ENCODE assay signal across 8 cellular contexts in the genomic region with DNA sequence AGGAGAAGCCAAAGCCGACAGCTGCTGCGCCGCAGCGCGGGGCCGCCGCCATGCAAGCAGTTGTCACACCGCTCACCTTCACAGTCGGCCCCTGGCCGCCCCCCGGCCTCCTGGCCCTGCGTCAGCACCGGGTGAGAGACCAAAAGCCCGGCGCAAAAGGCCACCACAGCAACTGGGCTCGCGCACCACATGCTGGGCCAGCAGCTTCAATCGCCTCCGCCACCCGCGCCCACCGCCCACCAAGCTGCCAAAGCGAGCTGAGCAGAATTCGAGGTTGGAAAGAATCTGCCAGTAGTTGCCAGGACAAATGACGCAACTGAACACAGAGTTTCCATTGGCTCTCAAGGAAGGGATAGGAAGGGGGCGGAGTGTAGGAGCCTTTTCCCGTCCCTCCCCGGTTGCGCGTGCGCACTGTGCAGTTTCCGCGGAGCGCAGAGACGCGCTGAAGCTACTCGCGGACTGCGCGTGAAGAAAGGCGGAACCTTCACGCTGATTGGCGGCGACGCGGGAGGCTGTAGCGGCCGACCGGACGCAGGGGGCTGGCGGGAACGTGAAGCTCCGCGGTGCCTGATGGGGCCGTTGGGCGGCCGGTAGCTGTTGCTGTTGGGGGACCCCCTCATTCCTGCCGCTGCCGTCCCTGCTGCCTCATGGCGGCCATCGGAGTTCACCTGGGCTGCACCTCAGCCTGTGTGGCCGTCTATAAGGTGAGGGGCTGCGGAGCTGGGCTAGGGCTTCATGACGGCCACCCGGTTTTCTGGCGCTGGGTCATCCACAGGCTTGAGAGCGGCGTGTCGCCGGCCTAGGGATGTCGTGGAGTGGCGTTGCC. TPM values are rescaled to one million over a fixed set of nuclear protein-coding genes. Genes with fewer than 3 reads are reported as not detected.
DNase-seq lines count a peak whose midpoint lies in the region; ATAC-seq and TF ChIP-seq lines count a peak whose summit lies in the region.

A gene (minus strand): TSS at position 282 of the 826 bp plus-strand sequence. CDS start 91 bp downstream, at position 191.
A gene with protein sequence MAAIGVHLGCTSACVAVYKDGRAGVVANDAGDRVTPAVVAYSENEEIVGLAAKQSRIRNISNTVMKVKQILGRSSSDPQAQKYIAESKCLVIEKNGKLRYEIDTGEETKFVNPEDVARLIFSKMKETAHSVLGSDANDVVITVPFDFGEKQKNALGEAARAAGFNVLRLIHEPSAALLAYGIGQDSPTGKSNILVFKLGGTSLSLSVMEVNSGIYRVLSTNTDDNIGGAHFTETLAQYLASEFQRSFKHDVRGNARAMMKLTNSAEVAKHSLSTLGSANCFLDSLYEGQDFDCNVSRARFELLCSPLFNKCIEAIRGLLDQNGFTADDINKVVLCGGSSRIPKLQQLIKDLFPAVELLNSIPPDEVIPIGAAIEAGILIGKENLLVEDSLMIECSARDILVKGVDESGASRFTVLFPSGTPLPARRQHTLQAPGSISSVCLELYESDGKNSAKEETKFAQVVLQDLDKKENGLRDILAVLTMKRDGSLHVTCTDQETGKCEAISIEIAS (plus strand): TSS at position 551 of the 826 bp plus-strand sequence. CDS start 97 bp downstream, at position 648.
A gene with protein sequence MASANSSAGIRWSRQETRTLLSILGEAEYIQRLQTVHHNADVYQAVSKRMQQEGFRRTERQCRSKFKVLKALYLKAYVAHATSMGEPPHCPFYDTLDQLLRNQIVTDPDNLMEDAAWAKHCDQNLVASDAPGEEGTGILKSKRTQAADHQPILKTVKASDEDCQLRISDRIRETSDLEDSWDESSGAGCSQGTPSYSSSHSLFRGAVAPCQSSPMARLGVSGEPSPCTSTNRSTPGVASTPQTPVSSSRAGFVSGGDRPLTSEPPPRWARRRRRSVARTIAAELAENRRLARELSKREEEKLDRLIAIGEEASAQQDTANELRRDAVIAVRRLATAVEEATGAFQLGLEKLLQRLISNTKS (plus strand): TSS at position 551 of the 826 bp plus-strand sequence. CDS start 3,979 bp downstream, outside the sequence.

- peak; percentile 98 for ATAC-seq in GM19324 (IDR thresholded peaks at IDR 0.05; ENCODE audit: low FRiP score, unreplicated experiment)
- peak; percentile 84 for ATAC-seq in HG03469 (IDR thresholded peaks at IDR 0.05; ENCODE audit: unreplicated experiment)

- H3K4me1 Mint-ChIP-seq in activated CD4-positive, alpha-beta T cell treated with anti-CD3 and anti-CD28 coated beads, Interleukin-2, amount 10 ng/mL, durations not matched to agents 24 days and 14 days = peaks cover 18% of the 10 kb centered on the region

- intact Hi-C loops in activated CD4-positive, alpha-beta T cell treated with anti-CD3 and anti-CD28 coated beads, Interleukin-2, amount 10 ng/mL, durations not matched to agents 24 days and 14 days (cut with micrococcal nuclease) = loop anchor here (1.0 to 5.0 kb wide), 8 partner anchors 40 to 339 kb away; a partner anchor contains a TSS
- intact Hi-C loops in colonic mucosa (cut with DNase I) = no loop called here

- TF ChIP-seq CTCF in BJ (IDR thresholded peaks at IDR 0.05; ENCODE audit: insufficient read depth, low read depth, low read length) (no peak; the same call in 1 of the 2 replicates), colonic mucosa (IDR thresholded peaks at IDR 0.05) (no peak)

- H3K27ac ChIP-seq in colonic mucosa = peak within 1 kb of the TSS; percentile 87

- H3K27ac Mint-ChIP-seq in activated CD4-positive, alpha-beta T cell treated with anti-CD3 and anti-CD28 coated beads, Interleukin-2, amount 10 ng/mL, durations not matched to agents 24 days and 14 days = peak within 1 kb of the TSS; percentile 96

- H3K4me3 ChIP-seq in BJ (ENCODE audit: low read depth, low read length) (peak within 1 kb of the TSS; percentile 84), colonic mucosa (peak within 1 kb of the TSS; percentile 91)

- CTCF ChIA-PET in BJ (lab: Yijun Ruan, JAX) = interaction anchor here (1.0 to 1.7 kb wide), 5 partner anchors 11 to 339 kb away, joined by 3 to 13 read pairs (median 4); no protein-coding TSS in a partner anchor

- H3K27me3 Mint-ChIP-seq in activated CD4-positive, alpha-beta T cell treated with anti-CD3 and anti-CD28 coated beads, Interleukin-2, amount 10 ng/mL, durations not matched to agents 24 days and 14 days = no peaks in the 10 kb centered on the region

- no peaks in the 10 kb centered on the region for H3K9me3 ChIP-seq in colonic mucosa

- H3K4me1 ChIP-seq in colonic mucosa = no peaks in the 10 kb centered on the region

- peak within 1 kb of the TSS; percentile 92 for H3K4me3 Mint-ChIP-seq in activated CD4-positive, alpha-beta T cell treated with anti-CD3 and anti-CD28 coated beads, Interleukin-2, amount 10 ng/mL, durations not matched to agents 24 days and 14 days

- peak within 1 kb of the TSS; percentile 85 to 98 for H3K9ac ChIP-seq in colonic mucosa (ENCODE audit: low read depth in 2 of 2, low read length in 2 of 2)

- peaks cover 36% of the 10 kb centered on the region for H3K36me3 Mint-ChIP-seq in activated CD4-positive, alpha-beta T cell treated with anti-CD3 and anti-CD28 coated beads, Interleukin-2, amount 10 ng/mL, durations not matched to agents 24 days and 14 days (ENCODE audit: low read depth)

- no peaks in the 10 kb centered on the region for H3K27me3 ChIP-seq in BJ (ENCODE audit: control insufficient read depth, insufficient read depth, low read length)
- H3K27me3 ChIP-seq in colonic mucosa = no peaks in the 10 kb centered on the region

- POLR2A ChIA-PET in BJ (lab: Charles Lee) = interaction anchor here (0.6 kb wide), 1 partner anchor 80 kb away, joined by 3 read pairs; no protein-coding TSS in a partner anchor

- no peaks in the 10 kb centered on the region for H3K9me3 Mint-ChIP-seq in activated CD4-positive, alpha-beta T cell treated with anti-CD3 and anti-CD28 coated beads, Interleukin-2, amount 10 ng/mL, durations not matched to agents 24 days and 14 days

- DNase-seq in BJ (ENCODE audit: low read depth) = peak; percentile 96
- DNase-seq in NCI-H526 treated with DMSO at 0.1 percent for 48 hours (lab: John Stamatoyannopoulos, UW) = peak; percentile 87
- peak; percentile 100 for DNase-seq in activated CD4-positive, alpha-beta T cell treated with anti-CD3 and anti-CD28 coated beads, Interleukin-2, amount 10 ng/mL, durations not matched to agents 24 days and 14 days
- peak; percentile 100 for DNase-seq in colonic mucosa
- DNase-seq in kidney tubule cell (ENCODE audit: low spot score) = peak; percentile 100
- peak; percentile 97 to 98 (median 98) for DNase-seq in stimulated activated CD4-positive, alpha-beta T cell treated with anti-CD3 and anti-CD28 coated beads, Interleukin-1b, Interleukin-23, amount 100 ng/mL, for 24 hours (ENCODE audit: low read depth in 4 of 4, low spot score in 1 of 4)

- peaks cover 4% of the 10 kb centered on the region for H3K36me3 ChIP-seq in BJ (ENCODE audit: control insufficient read depth, insufficient read depth, low read length)
- H3K36me3 ChIP-seq in colonic mucosa = peaks cover 5% of the 10 kb centered on the region

RNA-seq across cellular contexts. Expression of the first gene that starts in this region (rescaled TPM):
- polyA plus RNA-seq in BJ (2011; rRNA removed) = 1.0 and 1.1 TPM in 2 replicates
- 1.00 TPM in 1 of 2 replicates, not detected in the other for polyA minus RNA-seq in BJ (2011; rRNA and poly(A)+ RNA removed)
- total RNA-seq in activated CD4-positive, alpha-beta T cell treated with anti-CD3 and anti-CD28 coated beads, Interleukin-2, amount 10 ng/mL, durations not matched to agents 24 days and 14 days = 0.62 and 0.70 TPM in 2 replicates
- 1 to 10 TPM in 1 of 2 donors, under 1 TPM in 1; 0.82 to 1.4 TPM for total RNA-seq in colonic mucosa

RNA-seq across cellular contexts. Expression of the second gene that starts in this region (rescaled TPM):
- 5.4 and 10.0 TPM in 2 replicates for polyA plus RNA-seq in BJ (2011; rRNA removed)
- polyA minus RNA-seq in BJ (2011; rRNA and poly(A)+ RNA removed) = 0.90 and 1.1 TPM in 2 replicates
- 42.0 and 44.1 TPM in 2 replicates for total RNA-seq in activated CD4-positive, alpha-beta T cell treated with anti-CD3 and anti-CD28 coated beads, Interleukin-2, amount 10 ng/mL, durations not matched to agents 24 days and 14 days
- 10 to 100 TPM; 18.1 to 20.2 TPM for total RNA-seq in colonic mucosa

RNA-seq across cellular contexts. Expression of the third gene that starts in this region (rescaled TPM):
- polyA plus RNA-seq in BJ (2011; rRNA removed) = 4.2 and 5.1 TPM in 2 replicates
- 10.0 and 12.7 TPM in 2 replicates for polyA minus RNA-seq in BJ (2011; rRNA and poly(A)+ RNA removed)
- 28.9 and 30.3 TPM in 2 replicates for total RNA-seq in activated CD4-positive, alpha-beta T cell treated with anti-CD3 and anti-CD28 coated beads, Interleukin-2, amount 10 ng/mL, durations not matched to agents 24 days and 14 days
- 10 to 100 TPM; 12.2 to 14.6 TPM for total RNA-seq in colonic mucosa

Comparison
In these comparisons a context has a peak if more than half of its experiments do, and no peak if none do; other contexts are left out.
1. Peak in every context shown above with its lines: DNase-seq, ATAC-seq, H3K4me3 ChIP-seq and H3K27ac ChIP-seq.